In the genomic region with DNA sequence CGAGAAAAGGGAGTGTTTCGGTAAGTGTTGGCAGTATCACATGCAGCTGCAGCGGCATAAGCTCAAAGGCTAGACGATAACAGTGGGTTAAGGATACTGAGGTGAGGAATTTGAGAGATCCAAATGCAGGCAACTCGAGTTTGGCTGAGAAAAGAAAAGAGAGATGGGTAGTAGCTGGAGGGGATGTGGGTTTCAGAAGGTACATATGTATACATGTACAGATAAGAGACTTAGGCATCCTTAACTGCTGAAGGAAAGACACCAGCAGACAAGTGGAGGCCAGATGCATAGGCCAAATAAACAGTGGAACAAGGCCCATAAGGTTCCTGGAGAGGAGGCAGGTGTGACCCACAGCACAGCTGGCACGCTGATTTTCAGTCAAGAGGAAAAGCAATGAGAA, we compare ENCODE assay signal across 14 cellular contexts.
DNase-seq lines count a peak whose midpoint lies in the region.
"Had no signal": no experiment of that assay in that cellular context is flagged by ENCODE, and none has a peak within 500 bp of the region (broad histone marks: within the 10 kb centered on the region; RNA-seq: fewer than 3 reads in every experiment).

No MANE protein-coding gene starts in this region.

- no peak overlapping the region for H3K4me3 ChIP-seq in neuronal stem cell (ENCODE audit: low read length in 2 of 2)
- H3K4me3 ChIP-seq: BLaER1 had no signal

- DNase-seq in NCI-H2171 treated with DMSO at 0.1 percent for 48 hours (lab: John Stamatoyannopoulos, UW), result peak; percentile 37
- no peak for DNase-seq in NCI-H2171 (lab: John Stamatoyannopoulos, UW)
- DNase-seq in SHP77 treated with DMSO at 0.1 percent for 48 hours (lab: John Stamatoyannopoulos, UW), result peak; percentile 90
- no peak for DNase-seq in neuronal stem cell (ENCODE audit: low spot score)
- DNase-seq in HUDEP-2 (lab: John Stamatoyannopoulos, UW; ENCODE audit: unreplicated experiment in 76 of 76), result no peak
- no peak for DNase-seq in cerebellar nuclear complex (lab: John Stamatoyannopoulos, UW)
- DNase-seq: 8988T; AML-193; Caco-2; CD8-positive, alpha-beta memory T cell; GOT3; H9 had no signal

- no peak overlapping the region for H2AFZ ChIP-seq in neuronal stem cell (ENCODE audit: low read length)

- no peak overlapping the region for H4K91ac ChIP-seq in neuronal stem cell (ENCODE audit: low read depth, low read length, poor library complexity)

- no peak overlapping the region for H3K23ac ChIP-seq in neuronal stem cell (ENCODE audit: low read depth, low read length, poor library complexity)

- H3K18ac ChIP-seq in neuronal stem cell (ENCODE audit: low read length), result no peak overlapping the region

- no peak overlapping the region for H3K14ac ChIP-seq in neuronal stem cell (ENCODE audit: low read length)

- H3K4me1 ChIP-seq in neuronal stem cell (ENCODE audit: control insufficient read depth in 2 of 2, insufficient read depth in 1 of 2, low read depth in 1 of 2, low read length in 2 of 2), result no peaks in the 10 kb centered on the region
- H3K4me1 ChIP-seq: BLaER1, Caco-2 had no signal

- H2BK120ac ChIP-seq in neuronal stem cell (ENCODE audit: low read depth, low read length), result no peak overlapping the region

- peak overlapping the region; percentile 43 for H3K27ac ChIP-seq in KOPT-K1 (ENCODE audit: low read depth, low read length, poor library complexity, severe bottlenecking)
- no peak overlapping the region for H3K27ac ChIP-seq in neuronal stem cell (replicated peaks; ENCODE audit: low read length)
- H3K27ac ChIP-seq: BLaER1 had no signal

- WGBS in neuronal stem cell (ENCODE audit: extremely low coverage in 2 of 2, insufficient read length in 2 of 2, insufficient replicate concordance in 1 of 2), 2 donors, result no CpG with 5 or more reads among the region's 6 CpGs

- H3K4me2 ChIP-seq in neuronal stem cell (ENCODE audit: insufficient read depth, low read length, poor library complexity, severe bottlenecking), result no peak overlapping the region
- H3K4me2 ChIP-seq: BLaER1 had no signal

- no peaks in the 10 kb centered on the region for H3K79me1 ChIP-seq in neuronal stem cell (ENCODE audit: low read depth, low read length)

- no peak overlapping the region for H3K4ac ChIP-seq in neuronal stem cell (ENCODE audit: low read length)

- no peak overlapping the region for H2BK15ac ChIP-seq in neuronal stem cell (ENCODE audit: low read length)

- H2BK12ac ChIP-seq in neuronal stem cell (ENCODE audit: low read length), result no peak overlapping the region

- H3K9ac ChIP-seq in neuronal stem cell (ENCODE audit: low read depth, low read length, poor library complexity), result peak overlapping the region; percentile 39
- H3K9ac ChIP-seq: BLaER1 had no signal

- H3K9me3 ChIP-seq in KOPT-K1 (ENCODE audit: insufficient read depth, low read length, poor library complexity, severe bottlenecking), result no peaks in the 10 kb centered on the region
- no peaks in the 10 kb centered on the region for H3K9me3 ChIP-seq in neuronal stem cell (replicated peaks in 1 of 2; ENCODE audit: control insufficient read depth in 2 of 2, insufficient read depth in 1 of 2, low read depth in 1 of 2, low read length in 2 of 2)
- H3K9me3 ChIP-seq: BLaER1, Caco-2 had no signal

- peaks cover 5% of the 10 kb centered on the region; the same call in 1 of the 2 replicates for H3K36me3 ChIP-seq in KOPT-K1 (ENCODE audit: insufficient read depth, low read length)
- H3K36me3 ChIP-seq in neuronal stem cell (replicated peaks in 1 of 2; ENCODE audit: control insufficient read depth in 2 of 2, insufficient read depth in 2 of 2, low read length in 2 of 2), result peaks cover 2 to 3% of the 10 kb centered on the region in 2 donors

- H4K8ac ChIP-seq in neuronal stem cell (ENCODE audit: low read depth, low read length), result no peak overlapping the region

- H3K27me3 ChIP-seq in neuronal stem cell (ENCODE audit: control insufficient read depth in 3 of 3, insufficient read depth in 3 of 3, low read depth in 1 of 3, low read length in 3 of 3), result no peaks in the 10 kb centered on the region
- H3K27me3 ChIP-seq: BLaER1 had no signal

- no peak overlapping the region for H2BK5ac ChIP-seq in neuronal stem cell (ENCODE audit: low read length)

- H2AK5ac ChIP-seq in neuronal stem cell (ENCODE audit: low read depth, low read length), result no peak overlapping the region

Comparison
In these comparisons a context has a peak if more than half of its experiments do, and no peak if none do; other contexts are left out.
1. DNase-seq: peak in NCI-H2171 treated with DMSO at 0.1 percent for 48 hours (single experiment) and SHP77 treated with DMSO at 0.1 percent for 48 hours (single experiment); none in NCI-H2171 (single experiment), neuronal stem cell (single experiment), HUDEP-2 (0 of 76) and cerebellar nuclear complex (0 of 2).